In the genomic region with DNA sequence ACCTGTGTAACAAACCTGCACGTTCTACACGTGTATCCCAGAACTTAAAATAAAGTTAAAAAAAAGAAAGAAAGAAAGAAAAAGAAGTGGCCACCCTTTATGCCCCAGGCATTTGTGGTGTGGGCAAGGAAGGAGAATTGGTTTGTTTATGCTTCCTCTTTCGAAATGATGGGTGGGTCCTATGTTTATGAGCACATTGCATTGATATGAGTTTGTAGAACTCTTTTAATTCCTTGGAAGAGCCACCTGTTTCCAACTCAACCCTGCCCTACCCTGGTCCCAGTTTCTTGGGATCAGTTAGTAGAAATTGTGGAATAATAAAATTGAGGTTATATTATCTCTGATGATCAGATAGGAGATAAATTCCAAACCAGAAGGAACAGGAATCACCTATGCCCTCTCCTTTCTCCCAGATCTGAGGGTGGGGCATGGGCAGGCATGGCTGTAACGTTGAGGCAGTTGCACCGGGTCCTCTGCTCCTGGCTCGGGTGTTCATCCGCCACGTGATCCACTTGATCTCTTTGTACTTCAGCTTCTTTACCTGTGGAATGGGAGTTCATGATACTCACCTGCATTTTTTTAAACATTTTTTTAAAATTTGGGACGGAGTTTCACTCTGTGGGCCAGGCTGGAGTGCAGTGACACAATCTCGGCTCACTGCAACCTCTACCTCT, we compare ENCODE assay signal across 14 cellular contexts. TPM values are rescaled to one million over a fixed set of nuclear protein-coding genes. Genes with fewer than 3 reads are reported as not detected.
DNase-seq lines count a peak whose midpoint lies in the region; ATAC-seq, FAIRE-seq and TF ChIP-seq lines count a peak whose summit lies in the region.
"Had no signal": no experiment of that assay in that cellular context is flagged by ENCODE, and none has a peak within 500 bp of the region (broad histone marks: within the 10 kb centered on the region; RNA-seq: fewer than 3 reads in every experiment).

No MANE protein-coding gene starts in this region.

- no peak overlapping the region for H3K4me3 ChIP-seq in RWPE2 (ENCODE audit: severe bottlenecking)

- peaks cover 14% of the 10 kb centered on the region for H3K36me3 Mint-ChIP-seq in memory B cell

- H3K27me3 ChIP-seq in RWPE2 (ENCODE audit: insufficient read depth, poor library complexity, severe bottlenecking), result no peaks in the 10 kb centered on the region

- ATAC-seq in RWPE2 (ENCODE audit: low read depth), result peak; percentile 83
- peak; percentile 97 for ATAC-seq in memory B cell (ENCODE audit: low read depth)
- ATAC-seq: activated CD8-positive, alpha-beta T cell treated with anti-CD3 and anti-CD28 coated beads, Interleukin-2, amount 10 ng/mL, durations not matched to agents 7 days and 5 days had no signal

- H3K9me3 ChIP-seq in RWPE2 (ENCODE audit: severe bottlenecking), result no peaks in the 10 kb centered on the region

- peaks cover 31% of the 10 kb centered on the region for H3K4me1 Mint-ChIP-seq in memory B cell

- H3K4me1 ChIP-seq in RWPE2 (ENCODE audit: insufficient read depth, poor library complexity, severe bottlenecking), result peaks cover 30% of the 10 kb centered on the region

- no peaks in the 10 kb centered on the region for H3K27me3 Mint-ChIP-seq in memory B cell
- H3K27me3 Mint-ChIP-seq: CD4-positive, alpha-beta T cell had no signal

- DNase-seq in EL (peak; percentile 49), HTR-8/SVneo (ENCODE audit: insufficient read length, low spot score) (peak; percentile 42), RWPE2 (ENCODE audit: low spot score) (no peak), memory B cell (ENCODE audit: low spot score in 2 of 2) (no peak), cerebellum (ENCODE audit: low spot score) (no peak), NCI-H2107 treated with DMSO at 0.1 percent for 48 hours (lab: John Stamatoyannopoulos, UW; ENCODE audit: unreplicated experiment) (no peak), activated gamma-delta T cell treated with Interleukin-2 at 50 U/mL for 16 hours (no peak)
- DNase-seq in effector CD4-positive, alpha-beta T cell, result no peak
- DNase-seq: activated CD8-positive, alpha-beta T cell treated with anti-CD3 and anti-CD28 coated beads, Interleukin-2, amount 10 ng/mL, durations not matched to agents 7 days and 5 days; activated naive CD4-positive, alpha-beta T cell treated with Interleukin-2 at 50 U/mL for 16 hours; CD4-positive, alpha-beta T cell; foreskin melanocyte; NCI-H1048 had no signal

- TF ChIP-seq CTCF in RWPE2 (IDR thresholded peaks at IDR 0.05; ENCODE audit: poor library complexity, severe bottlenecking), result no peak

- H3K36me3 ChIP-seq in RWPE2 (ENCODE audit: low read depth), result peaks cover 41% of the 10 kb centered on the region

- FAIRE-seq in HTR-8/SVneo (lab: Jason Lieb, UNC), result no peak

- H3K4me3 Mint-ChIP-seq in memory B cell, result peak overlapping the region; percentile 84
- H3K4me3 Mint-ChIP-seq: activated CD8-positive, alpha-beta T cell treated with anti-CD3 and anti-CD28 coated beads, Interleukin-2, amount 10 ng/mL, durations not matched to agents 7 days and 5 days; CD4-positive, alpha-beta T cell had no signal

- no peaks in the 10 kb centered on the region for H3K9me3 Mint-ChIP-seq in memory B cell
- H3K9me3 Mint-ChIP-seq: CD4-positive, alpha-beta T cell had no signal

- H3K27ac Mint-ChIP-seq in memory B cell, result peak overlapping the region; percentile 80
- H3K27ac Mint-ChIP-seq: activated CD8-positive, alpha-beta T cell treated with anti-CD3 and anti-CD28 coated beads, Interleukin-2, amount 10 ng/mL, durations not matched to agents 7 days and 5 days; CD4-positive, alpha-beta T cell had no signal

- peak overlapping the region; percentile 27 for H3K27ac ChIP-seq in RWPE2 (ENCODE audit: poor library complexity, severe bottlenecking)

RNA-seq across cellular contexts. Expression of gene CHAD, which starts 15.9 kb away (rescaled TPM):
- not detected for total RNA-seq in cerebellum
- total RNA-seq: activated CD8-positive, alpha-beta T cell treated with anti-CD3 and anti-CD28 coated beads, Interleukin-2, amount 10 ng/mL, durations not matched to agents 7 days and 5 days; CD4-positive, alpha-beta T cell; T-helper 1 cell treated with Interleukin-12 subunit alpha and Interleukin-12 subunit beta and Interleukin-4 antibody, amounts not matched to agents 30 ng/mL and 1 ng/mL, for 36 hours had no signal

RNA-seq across cellular contexts. Expression of gene RSAD1, which starts 25.9 kb away (rescaled TPM):
- 19.0 TPM for total RNA-seq in cerebellum

RNA-seq across cellular contexts. Expression of gene ACSF2, which starts 26.7 kb away (rescaled TPM):
- 7.2 TPM for total RNA-seq in cerebellum

RNA-seq across cellular contexts. Expression of gene LRRC59, which starts 55.4 kb away (rescaled TPM):
- 35.9 TPM for total RNA-seq in cerebellum

RNA-seq across cellular contexts. Expression of gene MYCBPAP, which starts 55.5 kb away (rescaled TPM):
- 0.91 TPM for total RNA-seq in cerebellum

Comparison
In these comparisons a context has a peak if more than half of its experiments do, and no peak if none do; other contexts are left out.
1. DNase-seq: peak in EL (single experiment) and HTR-8/SVneo (single experiment); none in RWPE2 (single experiment), memory B cell (0 of 2), cerebellum (single experiment), effector CD4-positive, alpha-beta T cell (single experiment), NCI-H2107 treated with DMSO at 0.1 percent for 48 hours (single experiment) and activated gamma-delta T cell treated with Interleukin-2 at 50 U/mL for 16 hours (single experiment).